12 cellular contexts compared by ENCODE assay signal in the genomic region with DNA sequence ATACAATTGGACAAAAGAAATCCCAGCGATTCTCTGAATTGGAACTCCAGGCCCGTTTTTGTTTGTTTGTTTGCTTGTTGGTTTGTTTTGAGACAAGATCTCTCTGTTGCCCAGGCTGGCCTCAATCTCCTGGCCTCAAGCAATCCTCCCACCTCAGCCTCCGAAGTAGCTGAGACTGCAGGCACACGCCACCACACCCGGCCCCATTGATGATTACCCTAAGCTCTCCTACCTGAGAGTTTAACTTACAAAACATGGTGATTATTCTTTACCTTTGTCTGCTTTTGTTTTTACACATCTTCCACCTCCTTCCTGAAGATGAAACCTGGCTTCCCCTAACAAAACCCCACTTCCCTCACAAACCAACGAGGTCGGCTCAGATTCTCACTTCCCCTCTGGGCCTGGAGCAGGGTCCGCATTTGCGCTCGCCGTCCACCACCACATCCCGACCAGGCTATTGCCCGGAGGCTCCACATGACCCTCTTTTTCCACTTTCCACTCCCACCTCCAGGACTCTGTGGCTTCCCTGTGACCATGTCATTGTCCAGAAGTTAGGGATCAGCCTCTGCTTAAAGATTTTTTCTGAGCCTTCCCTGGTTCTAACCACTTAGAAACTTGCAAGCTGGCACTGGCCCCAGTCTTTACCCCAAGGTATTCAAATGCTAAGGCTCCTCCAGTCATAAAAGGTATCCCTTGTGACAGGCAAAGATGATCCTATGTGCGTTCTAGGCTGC. TPM values are rescaled to one million over a fixed set of nuclear protein-coding genes. Genes with fewer than 3 reads are reported as not detected.
A peak's percentile ranks its signal among the peaks of the same experiment; 100 is the strongest.
DNase-seq lines count a peak whose midpoint lies in the region; ATAC-seq, FAIRE-seq and TF ChIP-seq lines count a peak whose summit lies in the region.
"Had no signal": no experiment of that assay in that cellular context is flagged by ENCODE, and none has a peak within 500 bp of the region (broad histone marks: within the 10 kb centered on the region; RNA-seq: fewer than 3 reads in every experiment).

No MANE protein-coding gene starts in this region.

- no peak for TF ChIP-seq EP300 in HepG2 (IDR thresholded peaks at IDR 0.05; ENCODE audit: low read depth in 2 of 2, low read length in 2 of 2)
- TF ChIP-seq EP300 in HepG2 (CRISPR knock-in tag; IDR thresholded peaks at IDR 0.05; ENCODE audit: borderline replicate concordance), result no peak

- WGBS in right lobe of liver (ENCODE audit: insufficient coverage, low coverage, low lambda C conversion rate, missing lambda C conversion rate), result 73% methylated on average over 14 of the region's 14 CpGs
- 67% methylated on average over 14 of the region's 14 CpGs for whole genome bisulfite sequencing in HepG2 (ENCODE audit: low lambda C conversion rate)
- 88% methylated on average over 14 of the region's 14 CpGs for WGBS in mammary epithelial cell (ENCODE audit: low coverage, missing lambda C conversion rate)
- WGBS in psoas muscle, 3 donors, result 81 to 83% (median 82%) methylated on average over 14 of the region's 14 CpGs

- in situ Hi-C loops in HepG2 (cut with HindIII; ENCODE audit: extremely low pct_ligation_motif_present, low pct_unique_long_range_greater_than_20kb), result no loop called here
- in situ Hi-C loops in KBM-7 (cut with MboI; ENCODE audit: low pct_unique_long_range_greater_than_20kb, low sequenced_read_pairs), result no loop called here
- in situ Hi-C loops in mammary epithelial cell (cut with MboI; ENCODE audit: low sequenced_read_pairs in 2 of 2), result no loop called here

- H3K9me3 ChIP-seq in right lobe of liver (no peaks in the 10 kb centered on the region), HepG2 (ENCODE audit: low read length) (no peaks in the 10 kb centered on the region), mammary epithelial cell (replicated peaks; ENCODE audit: insufficient read depth, low read length) (no peaks in the 10 kb centered on the region), psoas muscle (no peaks in the 10 kb centered on the region)
- H3K9me3 ChIP-seq: SJSA1 had no signal

- CTCF ChIA-PET in HepG2 (lab: Yijun Ruan, JAX; ENCODE audit: low intra/inter-chr PET ratio, low total read pairs) (no interaction called here), mammary epithelial cell (lab: Charles Lee; ENCODE audit: low non-redundant PET) (no interaction called here)

- H3K79me2 ChIP-seq in HepG2 (ENCODE audit: insufficient read depth, low read length) (no peaks in the 10 kb centered on the region), mammary epithelial cell (ENCODE audit: insufficient read depth, low read length) (no peaks in the 10 kb centered on the region)

- FAIRE-seq in HepG2 (lab: Jason Lieb, UNC), result no peak

- H3K9ac ChIP-seq in HepG2 (ENCODE audit: insufficient read depth, low read depth, low read length), result no peak overlapping the region
- H3K9ac ChIP-seq in mammary epithelial cell (ENCODE audit: insufficient read depth, low read length), result no peak overlapping the region

- no peak overlapping the region for H3K27ac ChIP-seq in right lobe of liver
- H3K27ac ChIP-seq in HepG2 (ENCODE audit: extremely low read length, insufficient read depth, low read length), result no peak overlapping the region
- no peak overlapping the region for H3K27ac ChIP-seq in mammary epithelial cell (ENCODE audit: insufficient read depth, low read depth, low read length)
- no peak overlapping the region for H3K27ac ChIP-seq in psoas muscle
- H3K27ac ChIP-seq: SJSA1 had no signal

- intact Hi-C loops in right lobe of liver (cut with DNase I), result no loop called here
- intact Hi-C loops in HepG2 (cut with micrococcal nuclease; ENCODE audit: unreplicated experiment), result no loop called here
- intact Hi-C loops in mammary epithelial cell (cut with micrococcal nuclease), result no loop called here
- intact Hi-C loops in psoas muscle (cut with DNase I), result no loop called here

- POLR2A ChIA-PET in HepG2 (lab: Yijun Ruan, JAX), result no interaction called here

- ATAC-seq in right lobe of liver (peak in 3 of 4 donors; percentile 28 to 36 (median 35)), HepG2 (no peak), psoas muscle (no peak)

- DNase-seq in right lobe of liver (peak in 1 of 3 donors; percentile 35), HepG2 (ENCODE audit: low spot score) (no peak), KBM-7 (peak; percentile 50), dedifferentiated amniotic fluid mesenchymal stem cell (ENCODE audit: extremely low spot score) (peak; percentile 8), SHP77 (lab: John Stamatoyannopoulos, UW) (no peak), HK-2 (ENCODE audit: unreplicated experiment) (no peak), mammary epithelial cell (no peak), psoas muscle (no peak)
- DNase-seq: NCI-H1436; stimulated activated naive CD4-positive, alpha-beta T cell treated with Interleukin-2 at 50 U/mL for 16 hours had no signal

- no peaks in the 10 kb centered on the region for H3K36me3 ChIP-seq in right lobe of liver
- H3K36me3 ChIP-seq in HepG2 (replicated peaks in 1 of 2; ENCODE audit: control insufficient read depth in 1 of 2, insufficient read depth in 2 of 2, low read length in 2 of 2), result no peaks in the 10 kb centered on the region
- no peaks in the 10 kb centered on the region for H3K36me3 ChIP-seq in mammary epithelial cell (ENCODE audit: insufficient read depth, low read length)
- no peaks in the 10 kb centered on the region for H3K36me3 ChIP-seq in psoas muscle (ENCODE audit: insufficient read depth in 1 of 2, low read depth in 1 of 2)
- H3K36me3 ChIP-seq: SJSA1 had no signal

- BruUV-seq in HepG2 (replicated peaks; lab: Mats Ljungman, UMichigan), result no TSS peak
- BruUV-seq in mammary epithelial cell (replicated peaks; lab: Mats Ljungman, UMichigan), result no TSS peak

- TF ChIP-seq POLR2A in right lobe of liver (IDR thresholded peaks at IDR 0.05), result no peak
- no peak for TF ChIP-seq POLR2A in HepG2 (IDR thresholded peaks at IDR 0.05; ENCODE audit: insufficient read depth in 1 of 2, low read depth in 2 of 2, low read length in 2 of 2)

- no peak overlapping the region for H3K4me3 ChIP-seq in right lobe of liver
- no peak overlapping the region for H3K4me3 ChIP-seq in HepG2 (replicated peaks in 1 of 3; ENCODE audit: insufficient read depth in 1 of 3, low read depth in 2 of 3, low read length in 3 of 3)
- no peak overlapping the region for H3K4me3 ChIP-seq in mammary epithelial cell (replicated peaks in 1 of 3; ENCODE audit: insufficient read depth in 1 of 3, low read depth in 2 of 3, low read length in 3 of 3)
- H3K4me3 ChIP-seq in psoas muscle, result no peak overlapping the region
- H3K4me3 ChIP-seq: SJSA1 had no signal

- dilution Hi-C loops in mammary epithelial cell (cut with HindIII; ENCODE audit: low sequenced_read_pairs), result no loop called here

- no peak for TF ChIP-seq RAD21 in HepG2 (CRISPR knock-in tag; IDR thresholded peaks at IDR 0.05)

- H2AFZ ChIP-seq in HepG2 (ENCODE audit: low read length) (no peak overlapping the region), mammary epithelial cell (ENCODE audit: low read depth, low read length) (no peak overlapping the region)

- no peak for TF ChIP-seq CTCF in right lobe of liver (IDR thresholded peaks at IDR 0.05)
- no peak for TF ChIP-seq CTCF in HepG2 (CRISPR knock-in tag; IDR thresholded peaks at IDR 0.05)
- TF ChIP-seq CTCF in mammary epithelial cell (conservative IDR thresholded peaks at IDR 0.05 in 1 of 2, IDR thresholded peaks at IDR 0.05 in 1 of 2; ENCODE audit: extremely low read depth in 1 of 2, insufficient read depth in 1 of 2, low read depth in 1 of 2, low read length in 2 of 2), result no peak
- TF ChIP-seq CTCF in psoas muscle (IDR thresholded peaks at IDR 0.05), result no peak

- H3K27me3 ChIP-seq in right lobe of liver (no peaks in the 10 kb centered on the region), HepG2 (ENCODE audit: control insufficient read depth in 1 of 2, insufficient read depth in 2 of 2, low read length in 2 of 2) (peaks cover 1 to 10% of the 10 kb centered on the region in 2 experiments; a peak in 3 of 5 replicates), mammary epithelial cell (ENCODE audit: insufficient read depth, low read length) (no peaks in the 10 kb centered on the region), psoas muscle (ENCODE audit: insufficient read depth in 3 of 3, low read length in 2 of 3) (no peaks in the 10 kb centered on the region)
- H3K27me3 ChIP-seq: SJSA1 had no signal

- no peaks in the 10 kb centered on the region for H3K4me1 ChIP-seq in right lobe of liver
- no peaks in the 10 kb centered on the region for H3K4me1 ChIP-seq in HepG2 (ENCODE audit: insufficient read depth, low read length)
- peaks cover 27% of the 10 kb centered on the region for H3K4me1 ChIP-seq in mammary epithelial cell (ENCODE audit: insufficient read depth, low read length)
- peaks cover 19% of the 10 kb centered on the region for H3K4me1 ChIP-seq in psoas muscle
- H3K4me1 ChIP-seq: SJSA1 had no signal

- H3K4me2 ChIP-seq in HepG2 (ENCODE audit: low read depth, low read length) (no peak overlapping the region), mammary epithelial cell (ENCODE audit: insufficient read depth, low read depth, low read length) (no peak overlapping the region)

- H4K20me1 ChIP-seq in HepG2 (ENCODE audit: insufficient read depth, low read length) (no peaks in the 10 kb centered on the region), mammary epithelial cell (ENCODE audit: insufficient read depth, low read length) (no peaks in the 10 kb centered on the region)

RNA-seq across cellular contexts. Expression of a gene that starts 14.8 kb away (rescaled TPM):
- total RNA-seq in right lobe of liver (1 to 10 TPM in 4 of 6 experiments, under 1 TPM in 2; 0.59 to 2.7 (median 1.6) TPM), HepG2 (2016; rRNA removed; fragmentation: Illumina TruSeq; extraction: Trizol) (not detected in 2 replicates), mammary epithelial cell (under 1 TPM; 0.12 to 0.67 TPM), psoas muscle (1 to 10 TPM in 1 of 4 donors, under 1 TPM in 3; 0.42 to 1.3 (median 0.51) TPM)
- not detected in 2 replicates for total RNA-seq in HepG2 (2016; cell fraction: cytosol; rRNA removed; fragmentation: Illumina TruSeq; extraction: Trizol; ENCODE audit: low read depth)
- not detected in 2 replicates for total RNA-seq in HepG2 (2016; cell fraction: insoluble cytoplasmic fraction; rRNA removed; fragmentation: Illumina TruSeq; extraction: Trizol)
- not detected in 2 replicates for total RNA-seq in HepG2 (2016; cell fraction: membrane; rRNA removed; fragmentation: Illumina TruSeq; extraction: Trizol)
- not detected in 2 replicates for total RNA-seq in HepG2 (2016; cell fraction: nucleus; rRNA removed; fragmentation: Illumina TruSeq; extraction: Trizol)
- polyA plus RNA-seq in HepG2 (2011; rRNA removed) (not detected in 2 replicates), mammary epithelial cell (0.08 TPM), psoas muscle (under 1 TPM; 0.12 to 0.22 (median 0.13) TPM)
- 0.03 TPM in 1 of 2 replicates, not detected in the other for polyA plus RNA-seq in HepG2 (2011; cell fraction: cytosol; rRNA removed)
- 0.05 TPM in 1 of 2 replicates, not detected in the other for polyA plus RNA-seq in HepG2 (2011; cell fraction: nucleus; rRNA removed)
- 0.04 and 0.07 TPM in 2 replicates for polyA plus RNA-seq in HepG2 (2012)
- not detected in 2 replicates for polyA plus RNA-seq in HepG2 (2016; cell fraction: cytosol; fragmentation: Illumina TruSeq; extraction: Trizol; ENCODE audit: low read depth)
- polyA plus RNA-seq in HepG2 (2016; cell fraction: insoluble cytoplasmic fraction; fragmentation: Illumina TruSeq; extraction: Trizol; ENCODE audit: low read depth), result not detected in 2 replicates
- not detected in 2 replicates for polyA plus RNA-seq in HepG2 (2016; cell fraction: membrane; fragmentation: Illumina TruSeq; extraction: Trizol; ENCODE audit: low read depth)
- not detected in 2 replicates for polyA plus RNA-seq in HepG2 (2016; cell fraction: nucleus; fragmentation: Illumina TruSeq; extraction: Trizol; ENCODE audit: insufficient read depth, low read depth)
- 0.33 TPM in 1 of 2 replicates, not detected in the other for polyA minus RNA-seq in HepG2 (2011; rRNA and poly(A)+ RNA removed; ENCODE audit: low replicate concordance)
- not detected in 2 replicates for polyA minus RNA-seq in HepG2 (2011; cell fraction: cytosol; rRNA and poly(A)+ RNA removed)
- polyA minus RNA-seq in HepG2 (2011; cell fraction: nucleus; rRNA and poly(A)+ RNA removed), result not detected in 2 replicates
- not detected for polyA minus RNA-seq in mammary epithelial cell
- total RNA-seq: SJSA1 had no signal
- polyA plus RNA-seq: BJ had no signal

Comparison
In these comparisons a context has a peak if more than half of its experiments do, and no peak if none do; other contexts are left out.
1. ATAC-seq: peak in right lobe of liver (3 of 4); none in HepG2 (single experiment) and psoas muscle (0 of 4).
2. DNase-seq: peak in KBM-7 (single experiment) and dedifferentiated amniotic fluid mesenchymal stem cell (single experiment); none in HepG2 (single experiment), SHP77 (0 of 2), HK-2 (single experiment), mammary epithelial cell (single experiment) and psoas muscle (0 of 2).